Comparison of ENCODE assay signal across 1 cellular context in the genomic region with DNA sequence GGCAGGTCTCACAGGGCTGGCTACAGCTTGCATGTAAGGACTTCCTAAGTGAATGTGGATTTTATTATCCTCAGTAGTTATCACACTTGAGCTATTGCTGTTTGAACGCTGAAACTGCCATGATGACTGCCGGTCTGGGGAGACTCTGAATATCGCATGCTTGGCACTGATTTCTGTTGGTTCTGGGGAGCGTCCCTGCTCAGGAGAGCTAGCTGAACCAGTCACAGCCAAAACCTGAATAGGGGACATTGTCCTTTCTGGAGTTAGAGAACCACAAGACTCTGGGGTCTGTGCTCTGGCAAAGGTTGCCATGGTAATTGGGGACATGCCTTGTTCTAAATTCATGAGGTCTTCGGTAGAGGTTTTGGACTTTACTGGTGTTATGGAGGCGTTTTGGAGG.
TF ChIP-seq lines count a peak whose summit lies in the region.

No MANE protein-coding gene starts in this region.

TF ChIP-seq in SK-N-SH treated with all-trans-retinoic acid at 6 μM for 48 hours, 23 proteins besides CTCF, POLR2A, EP300 and RAD21 (continued from another document):
- TF ChIP-seq, protein P1, sequence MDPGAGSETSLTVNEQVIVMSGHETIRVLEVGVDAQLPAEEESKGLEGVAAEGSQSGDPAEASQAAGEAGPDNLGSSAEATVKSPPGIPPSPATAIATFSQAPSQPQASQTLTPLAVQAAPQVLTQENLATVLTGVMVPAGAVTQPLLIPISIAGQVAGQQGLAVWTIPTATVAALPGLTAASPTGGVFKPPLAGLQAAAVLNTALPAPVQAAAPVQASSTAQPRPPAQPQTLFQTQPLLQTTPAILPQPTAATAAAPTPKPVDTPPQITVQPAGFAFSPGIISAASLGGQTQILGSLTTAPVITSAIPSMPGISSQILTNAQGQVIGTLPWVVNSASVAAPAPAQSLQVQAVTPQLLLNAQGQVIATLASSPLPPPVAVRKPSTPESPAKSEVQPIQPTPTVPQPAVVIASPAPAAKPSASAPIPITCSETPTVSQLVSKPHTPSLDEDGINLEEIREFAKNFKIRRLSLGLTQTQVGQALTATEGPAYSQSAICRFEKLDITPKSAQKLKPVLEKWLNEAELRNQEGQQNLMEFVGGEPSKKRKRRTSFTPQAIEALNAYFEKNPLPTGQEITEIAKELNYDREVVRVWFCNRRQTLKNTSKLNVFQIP (CRISPR knock-in tag; IDR thresholded peaks at IDR 0.05; ENCODE audit: borderline replicate concordance, low read depth), result no peak
- TF ChIP-seq BACH2 (CRISPR knock-in tag; IDR thresholded peaks at IDR 0.05; ENCODE audit: borderline replicate concordance) (no peak), CSRNP3 (CRISPR knock-in tag; IDR thresholded peaks at IDR 0.05) (no peak), GLIS3 (CRISPR knock-in tag; IDR thresholded peaks at IDR 0.05) (no peak)
TF ChIP-seq in SK-N-SH treated with all-trans-retinoic acid at 6 μM for 48 hours: peak in this region for 0.
